8 cellular contexts compared by ENCODE assay signal in the genomic region with DNA sequence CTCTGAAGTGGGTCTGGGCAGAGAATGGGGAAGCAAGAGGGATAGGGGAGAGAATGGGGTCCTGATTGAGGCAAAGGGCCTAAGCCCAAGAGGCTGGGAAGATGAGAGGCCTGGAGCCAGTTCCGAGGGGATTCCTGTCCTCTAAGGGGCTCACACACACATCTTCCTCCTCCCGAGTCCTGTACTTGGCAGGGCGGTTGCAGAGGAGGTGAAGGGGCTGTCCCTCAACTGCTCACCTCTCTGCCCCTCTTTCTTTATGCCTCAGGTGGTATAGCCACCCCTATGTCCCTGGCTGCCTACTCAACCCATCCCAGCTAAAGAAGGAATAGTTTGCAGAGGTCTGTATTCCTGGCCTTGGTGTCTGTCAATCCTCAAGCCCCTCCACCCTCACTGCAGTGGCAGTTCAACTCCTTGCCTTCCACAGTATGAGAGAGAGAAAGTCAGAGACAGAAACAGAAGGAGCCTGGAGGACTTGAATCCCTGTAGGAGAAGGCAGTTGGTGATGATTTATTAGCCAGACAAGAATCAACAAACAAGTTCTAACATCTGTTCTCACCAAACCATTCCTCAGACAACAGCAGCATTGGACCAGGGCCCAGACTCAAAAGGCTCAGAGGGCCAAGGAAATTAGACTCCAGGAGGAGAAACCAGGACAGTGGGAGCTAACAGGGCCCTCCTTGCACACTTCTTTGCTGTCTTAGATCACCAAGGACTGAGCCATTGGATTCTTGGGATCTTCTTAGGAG. TPM values are rescaled to one million over a fixed set of nuclear protein-coding genes. Genes with fewer than 3 reads are reported as not detected.
DNase-seq lines count a peak whose midpoint lies in the region; ATAC-seq, FAIRE-seq and TF ChIP-seq lines count a peak whose summit lies in the region.
"Had no signal": no experiment of that assay in that cellular context is flagged by ENCODE, and none has a peak within 500 bp of the region (broad histone marks: within the 10 kb centered on the region; RNA-seq: fewer than 3 reads in every experiment).

No MANE protein-coding gene starts in this region.

- no peaks in the 10 kb centered on the region for H3K9me3 Mint-ChIP-seq in CD8-positive, alpha-beta T cell

- H3K9me3 ChIP-seq in CD8-positive, alpha-beta T cell (ENCODE audit: low read length): no peaks in the 10 kb centered on the region
- no peaks in the 10 kb centered on the region for H3K9me3 ChIP-seq in WERI-Rb-1 (ENCODE audit: severe bottlenecking)
- H3K9me3 ChIP-seq: SJSA1 had no signal

- intact Hi-C loops in CD8-positive, alpha-beta T cell (cut with DNase I, micrococcal nuclease): no loop called here
- intact Hi-C loops in lower leg skin (cut with DNase I; ENCODE audit: low total_unique reads): no loop called here

- H3K27ac ChIP-seq in CD8-positive, alpha-beta T cell (ENCODE audit: low read depth, low read length): no peak overlapping the region
- peak overlapping the region; percentile 96 for H3K27ac ChIP-seq in WERI-Rb-1
- H3K27ac ChIP-seq: SJSA1 had no signal

- TF ChIP-seq CTCF in CD8-positive, alpha-beta T cell (IDR thresholded peaks at IDR 0.05): no peak
- TF ChIP-seq CTCF in WERI-Rb-1 (IDR thresholded peaks at IDR 0.05; ENCODE audit: low read depth, low read length): no peak
- TF ChIP-seq CTCF in lower leg skin (IDR thresholded peaks at IDR 0.05): no peak
- no peak for TF ChIP-seq CTCF in D721Med (IDR thresholded peaks at IDR 0.05; ENCODE audit: insufficient read depth, missing control alignments)

- H3K27me3 ChIP-seq in CD8-positive, alpha-beta T cell (ENCODE audit: insufficient read depth, low read length): no peaks in the 10 kb centered on the region
- no peaks in the 10 kb centered on the region for H3K27me3 ChIP-seq in WERI-Rb-1 (ENCODE audit: insufficient read depth, low read depth, severe bottlenecking)
- H3K27me3 ChIP-seq: dorsolateral prefrontal cortex, SJSA1 had no signal

- peaks cover 9% of the 10 kb centered on the region for H3K4me1 ChIP-seq in CD8-positive, alpha-beta T cell (ENCODE audit: insufficient read depth, low read length)
- H3K4me1 ChIP-seq: SJSA1 had no signal

- TF ChIP-seq POLR2A in lower leg skin (IDR thresholded peaks at IDR 0.05): no peak

- no peak for DNase-seq in CD8-positive, alpha-beta T cell
- DNase-seq in WERI-Rb-1 (no peak), lower leg skin (ENCODE audit: low spot score in 2 of 2) (peak; percentile 58 to 83), left lobe of liver (ENCODE audit: low spot score) (no peak), NOMO-1 treated with DMSO at 0.1 percent for 48 hours (lab: John Stamatoyannopoulos, UW; ENCODE audit: unreplicated experiment) (no peak), D721Med (ENCODE audit: insufficient read length, low spot score) (no peak)

- 48 to 51% methylated on average over 3 of the region's 3 CpGs for WGBS in lower leg skin, 2 donors

- peaks cover 30% of the 10 kb centered on the region for H3K4me1 Mint-ChIP-seq in CD8-positive, alpha-beta T cell (ENCODE audit: low read depth)

- peaks cover 16% of the 10 kb centered on the region for H3K36me3 ChIP-seq in CD8-positive, alpha-beta T cell (ENCODE audit: insufficient read depth, low read length)
- peaks cover 74% of the 10 kb centered on the region for H3K36me3 ChIP-seq in WERI-Rb-1

- ATAC-seq in CD8-positive, alpha-beta T cell: no peak
- ATAC-seq in left lobe of liver: no peak

- POLR2A ChIA-PET in CD8-positive, alpha-beta T cell (lab: Charles Lee): no interaction called here

- H3K4me3 Mint-ChIP-seq in CD8-positive, alpha-beta T cell: no peak overlapping the region

- no peak for FAIRE-seq in D721Med (lab: Jason Lieb, UNC)

- peaks cover 54% of the 10 kb centered on the region for H3K36me3 Mint-ChIP-seq in CD8-positive, alpha-beta T cell

- peak overlapping the region; percentile 32 for H3K27ac Mint-ChIP-seq in CD8-positive, alpha-beta T cell

- no peaks in the 10 kb centered on the region for H3K27me3 Mint-ChIP-seq in CD8-positive, alpha-beta T cell (ENCODE audit: low read depth)

- no peak overlapping the region for H3K4me3 ChIP-seq in CD8-positive, alpha-beta T cell (ENCODE audit: low read depth, low read length)
- H3K4me3 ChIP-seq in WERI-Rb-1 (ENCODE audit: low read depth, low read length) (no peak overlapping the region), lower leg skin (ENCODE audit: low read depth, poor library complexity, severe bottlenecking) (no peak overlapping the region)
- H3K4me3 ChIP-seq: dorsolateral prefrontal cortex, SJSA1 had no signal

- CTCF ChIA-PET in CD8-positive, alpha-beta T cell (lab: Charles Lee): interaction anchor here (0.5 to 5.2 kb wide), 5 partner anchors 8 to 55 kb away, joined by 3 to 29 read pairs (median 4); partner anchors contain the start of gene NTRK1

RNA-seq across cellular contexts. Expression of gene SH2D2A, which starts 10.7 kb away (rescaled TPM):
- total RNA-seq in CD8-positive, alpha-beta T cell: 10 to 100 TPM; 85.6 to 86.3 TPM
- total RNA-seq in lower leg skin (1 to 10 TPM in 1 of 4 donors, not detected in 3; 1.5 TPM), left lobe of liver (0.78 TPM)
- total RNA-seq: SJSA1 had no signal

RNA-seq across cellular contexts. Expression of gene PRCC, which starts 38.6 kb away (rescaled TPM):
- 10 to 100 TPM; 55.6 to 58.4 TPM for total RNA-seq in CD8-positive, alpha-beta T cell
- total RNA-seq in lower leg skin (10 to 100 TPM; 35.4 to 45.6 (median 38.8) TPM), left lobe of liver (19.3 TPM)

RNA-seq across cellular contexts. Expression of gene INSRR, which starts 53.0 kb away (rescaled TPM):
- total RNA-seq in CD8-positive, alpha-beta T cell: under 1 TPM; 0.05 to 0.08 TPM
- not detected for total RNA-seq in lower leg skin
- not detected for total RNA-seq in left lobe of liver
- total RNA-seq: SJSA1 had no signal

RNA-seq across cellular contexts. Expression of gene HDGF, which starts 54.5 kb away (rescaled TPM):
- 10 to 100 TPM; 63.1 to 70.6 TPM for total RNA-seq in CD8-positive, alpha-beta T cell
- 100 to 1,000 TPM; 210 to 233 (median 222) TPM for total RNA-seq in lower leg skin
- total RNA-seq in left lobe of liver: 153 TPM

RNA-seq across cellular contexts. Expression of gene NTRK1, which starts 54.7 kb away (rescaled TPM):
- total RNA-seq in CD8-positive, alpha-beta T cell: 1 to 10 TPM; 1.5 to 1.7 TPM
- under 1 TPM in 1 of 4 donors, not detected in 3; 0.23 TPM for total RNA-seq in lower leg skin
- not detected for total RNA-seq in left lobe of liver
- total RNA-seq: SJSA1 had no signal

Comparison
In these comparisons a context has a peak if more than half of its experiments do, and no peak if none do; other contexts are left out.
1. DNase-seq: peak in lower leg skin (2 of 2); none in CD8-positive, alpha-beta T cell (0 of 7), WERI-Rb-1 (single experiment), left lobe of liver (single experiment), NOMO-1 treated with DMSO at 0.1 percent for 48 hours (single experiment) and D721Med (single experiment).
2. RNA of gene SH2D2A, which starts 10.7 kb away (total RNA-seq): 85.6 to 86.3 TPM in CD8-positive, alpha-beta T cell; 0.78 TPM in left lobe of liver (single experiment) and 1.5 TPM in lower leg skin; every median in the first group is over 10 times any median in the second.